Comparison of ENCODE assay signal across 8 cellular contexts in the genomic region with DNA sequence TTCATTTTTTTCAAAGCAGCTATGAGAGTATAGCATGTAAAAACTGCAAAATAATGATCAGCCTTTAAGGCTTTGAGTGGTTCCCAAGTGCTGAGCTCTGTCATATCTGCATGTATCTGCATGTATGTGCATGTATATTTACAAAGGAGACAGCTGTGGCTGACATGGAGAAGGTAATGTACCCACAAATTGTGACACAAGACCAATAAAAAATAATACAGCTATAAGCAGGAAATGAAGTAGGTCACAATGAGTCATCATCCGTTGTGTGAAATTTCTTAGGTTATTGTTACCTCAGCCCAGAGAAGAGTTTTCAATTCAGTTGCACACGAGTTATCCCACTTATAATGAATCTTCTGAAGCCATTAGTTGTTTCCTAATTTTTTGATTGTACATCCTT.
DNase-seq lines count a peak whose midpoint lies in the region; ATAC-seq and TF ChIP-seq lines count a peak whose summit lies in the region.

No MANE protein-coding gene starts in this region.

- H3K9ac ChIP-seq in fibroblast of lung (ENCODE audit: insufficient read depth, low read length) = no peak overlapping the region

- no peak overlapping the region for H3K4me2 ChIP-seq in fibroblast of lung (ENCODE audit: extremely low read depth, insufficient read depth, low read length)

- H3K27me3 Mint-ChIP-seq in CD14-positive monocyte (ENCODE audit: low read depth in 3 of 3) (peaks cover 0 to 7% (median 0%) of the 10 kb centered on the region in 3 donors), WTC11 (ENCODE audit: low read depth) (no peaks in the 10 kb centered on the region)

- POLR2A ChIA-PET in WTC11 (lab: Charles Lee) = no interaction called here

- H3K27ac ChIP-seq in SJSA1 = peak overlapping the region; percentile 45
- no peak overlapping the region for H3K27ac ChIP-seq in fibroblast of lung (ENCODE audit: insufficient read depth, low read length)
- no peak overlapping the region for H3K27ac ChIP-seq in aorta (ENCODE audit: low read depth in 1 of 2, low read length in 2 of 2)

- H3K9me3 ChIP-seq in SJSA1 (replicated peaks) = no peaks in the 10 kb centered on the region
- H3K9me3 ChIP-seq in fibroblast of lung (ENCODE audit: control insufficient read depth, insufficient read depth, low read depth, low read length) = no peaks in the 10 kb centered on the region
- no peaks in the 10 kb centered on the region for H3K9me3 ChIP-seq in aorta (ENCODE audit: control insufficient read depth, low read length)

- H3K4me3 Mint-ChIP-seq in CD14-positive monocyte (peak overlapping the region; percentile 39 to 56), WTC11 (no peak overlapping the region)

- H2AFZ ChIP-seq in fibroblast of lung (ENCODE audit: low read length) = no peak overlapping the region

- H3K36me3 ChIP-seq in SJSA1 (no peaks in the 10 kb centered on the region), fibroblast of lung (ENCODE audit: control insufficient read depth, insufficient read depth, low read length) (no peaks in the 10 kb centered on the region), aorta (ENCODE audit: control insufficient read depth in 1 of 2, insufficient read depth in 2 of 2, low read length in 1 of 2) (no peaks in the 10 kb centered on the region)

- H3K9me3 Mint-ChIP-seq in CD14-positive monocyte (peaks cover 0 to 2% (median 0%) of the 10 kb centered on the region in 7 donors), WTC11 (0 out of 2 replicates have a peak, but pooled peaks cover 2% of the 10 kb centered on the region)

- no peak for TF ChIP-seq CTCF in CD14-positive monocyte (IDR thresholded peaks at IDR 0.05)
- no peak for TF ChIP-seq CTCF in fibroblast of lung (conservative IDR thresholded peaks at IDR 0.05 in 1 of 2, IDR thresholded peaks at IDR 0.05 in 1 of 2; ENCODE audit: low read depth in 1 of 2, low read length in 2 of 2)
- TF ChIP-seq CTCF in WTC11 (IDR thresholded peaks at IDR 0.05) = no peak

- CTCF ChIA-PET in WTC11 (lab: Charles Lee) = no interaction called here

- DNase-seq in CD14-positive monocyte (ENCODE audit: low spot score) = no peak
- DNase-seq in H4 (ENCODE audit: low spot score) = peak; percentile 83
- peak in 1 of 2 experiments; percentile 38 for DNase-seq in SJSA1 (ENCODE audit: low read depth in 1 of 2, low spot score in 2 of 2)
- peak; percentile 21 to 73 for DNase-seq in fibroblast of lung (ENCODE audit: low read depth in 2 of 2)
- DNase-seq in aorta = no peak
- DNase-seq in WTC11 (ENCODE audit: low spot score) = no peak
- no peak for DNase-seq in NCI-H526 (lab: John Stamatoyannopoulos, UW)

- H3K4me1 Mint-ChIP-seq in CD14-positive monocyte = peaks cover 84% of the 10 kb centered on the region
- peaks cover 48% of the 10 kb centered on the region for H3K4me1 Mint-ChIP-seq in WTC11

- no peaks in the 10 kb centered on the region for H4K20me1 ChIP-seq in fibroblast of lung (ENCODE audit: control insufficient read depth, extremely low read depth, insufficient read depth, low read length)

- H3K4me3 ChIP-seq in SJSA1 (no peak overlapping the region), fibroblast of lung (replicated peaks in 1 of 4; ENCODE audit: control extremely low read depth in 1 of 4, insufficient read depth in 1 of 4, low read depth in 3 of 4, low read length in 4 of 4) (no peak overlapping the region), aorta (ENCODE audit: low read length in 2 of 2) (no peak overlapping the region)

- H3K4me1 ChIP-seq in SJSA1 (replicated peaks) (peaks cover 29% of the 10 kb centered on the region), fibroblast of lung (ENCODE audit: control insufficient read depth, extremely low read depth, insufficient read depth, low read length) (peaks cover 2% of the 10 kb centered on the region), aorta (ENCODE audit: control insufficient read depth in 1 of 2, insufficient read depth in 2 of 2, low read length in 2 of 2) (no peaks in the 10 kb centered on the region)

- ATAC-seq in aorta (ENCODE audit: low FRiP score) (peak; percentile 48), WTC11 (no peak), HG03520 (IDR thresholded peaks at IDR 0.05; ENCODE audit: unreplicated experiment) (no peak)

- peak overlapping the region; percentile 93 to 99 (median 98) for H3K27ac Mint-ChIP-seq in CD14-positive monocyte
- no peak overlapping the region; the same call in 1 of the 2 replicates for H3K27ac Mint-ChIP-seq in WTC11

- H3K36me3 Mint-ChIP-seq in CD14-positive monocyte (peaks cover 4 to 5% of the 10 kb centered on the region in 2 donors), WTC11 (no peaks in the 10 kb centered on the region)

- 73 to 78% methylated on average over 2 of the region's 2 CpGs for WGBS in aorta, 2 donors

- no peaks in the 10 kb centered on the region for H3K79me2 ChIP-seq in fibroblast of lung (ENCODE audit: control insufficient read depth, insufficient read depth, low read length)

- H3K27me3 ChIP-seq in SJSA1 (replicated peaks) (no peaks in the 10 kb centered on the region), fibroblast of lung (ENCODE audit: control insufficient read depth, insufficient read depth, low read length) (no peaks in the 10 kb centered on the region), aorta (ENCODE audit: control insufficient read depth in 1 of 2, insufficient read depth in 2 of 2, low read length in 1 of 2) (no peaks in the 10 kb centered on the region)

- intact Hi-C loops in CD14-positive monocyte (cut with micrococcal nuclease) = no loop called here
- intact Hi-C loops in aorta (cut with DNase I) = no loop called here

TF ChIP-seq in WTC11, 78 proteins besides CTCF, POLR2A, EP300 and RAD21:
- no peak for TF ChIP-seq TP53 (CRISPR knock-in tag; IDR thresholded peaks at IDR 0.05)
- no peak for TF ChIP-seq ELF4 (CRISPR knock-in tag; IDR thresholded peaks at IDR 0.05; ENCODE audit: low read depth)
- TF ChIP-seq MXD4 (CRISPR knock-in tag; IDR thresholded peaks at IDR 0.05; ENCODE audit: borderline replicate concordance) = no peak
- no peak for TF ChIP-seq FOXP1 (CRISPR knock-in tag; IDR thresholded peaks at IDR 0.05; ENCODE audit: borderline replicate concordance)
- TF ChIP-seq TEAD1 (CRISPR knock-in tag; IDR thresholded peaks at IDR 0.05) = no peak
- no peak for TF ChIP-seq SP1 (CRISPR knock-in tag; conservative IDR thresholded peaks at IDR 0.05)
- TF ChIP-seq, protein P1, sequence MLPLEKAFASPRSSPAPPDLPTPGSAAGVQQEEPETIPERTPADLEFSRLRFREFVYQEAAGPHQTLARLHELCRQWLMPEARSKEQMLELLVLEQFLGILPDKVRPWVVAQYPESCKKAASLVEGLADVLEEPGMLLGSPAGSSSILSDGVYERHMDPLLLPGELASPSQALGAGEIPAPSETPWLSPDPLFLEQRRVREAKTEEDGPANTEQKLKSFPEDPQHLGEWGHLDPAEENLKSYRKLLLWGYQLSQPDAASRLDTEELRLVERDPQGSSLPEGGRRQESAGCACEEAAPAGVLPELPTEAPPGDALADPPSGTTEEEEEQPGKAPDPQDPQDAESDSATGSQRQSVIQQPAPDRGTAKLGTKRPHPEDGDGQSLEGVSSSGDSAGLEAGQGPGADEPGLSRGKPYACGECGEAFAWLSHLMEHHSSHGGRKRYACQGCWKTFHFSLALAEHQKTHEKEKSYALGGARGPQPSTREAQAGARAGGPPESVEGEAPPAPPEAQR (CRISPR knock-in tag; IDR thresholded peaks at IDR 0.05) = no peak
- no peak for TF ChIP-seq EMX1 (CRISPR knock-in tag; IDR thresholded peaks at IDR 0.05)
- TF ChIP-seq, protein P2, sequence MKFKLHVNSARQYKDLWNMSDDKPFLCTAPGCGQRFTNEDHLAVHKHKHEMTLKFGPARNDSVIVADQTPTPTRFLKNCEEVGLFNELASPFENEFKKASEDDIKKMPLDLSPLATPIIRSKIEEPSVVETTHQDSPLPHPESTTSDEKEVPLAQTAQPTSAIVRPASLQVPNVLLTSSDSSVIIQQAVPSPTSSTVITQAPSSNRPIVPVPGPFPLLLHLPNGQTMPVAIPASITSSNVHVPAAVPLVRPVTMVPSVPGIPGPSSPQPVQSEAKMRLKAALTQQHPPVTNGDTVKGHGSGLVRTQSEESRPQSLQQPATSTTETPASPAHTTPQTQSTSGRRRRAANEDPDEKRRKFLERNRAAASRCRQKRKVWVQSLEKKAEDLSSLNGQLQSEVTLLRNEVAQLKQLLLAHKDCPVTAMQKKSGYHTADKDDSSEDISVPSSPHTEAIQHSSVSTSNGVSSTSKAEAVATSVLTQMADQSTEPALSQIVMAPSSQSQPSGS (CRISPR knock-in tag; IDR thresholded peaks at IDR 0.05; ENCODE audit: borderline replicate concordance, low read depth) = no peak
- TF ChIP-seq, protein P3, sequence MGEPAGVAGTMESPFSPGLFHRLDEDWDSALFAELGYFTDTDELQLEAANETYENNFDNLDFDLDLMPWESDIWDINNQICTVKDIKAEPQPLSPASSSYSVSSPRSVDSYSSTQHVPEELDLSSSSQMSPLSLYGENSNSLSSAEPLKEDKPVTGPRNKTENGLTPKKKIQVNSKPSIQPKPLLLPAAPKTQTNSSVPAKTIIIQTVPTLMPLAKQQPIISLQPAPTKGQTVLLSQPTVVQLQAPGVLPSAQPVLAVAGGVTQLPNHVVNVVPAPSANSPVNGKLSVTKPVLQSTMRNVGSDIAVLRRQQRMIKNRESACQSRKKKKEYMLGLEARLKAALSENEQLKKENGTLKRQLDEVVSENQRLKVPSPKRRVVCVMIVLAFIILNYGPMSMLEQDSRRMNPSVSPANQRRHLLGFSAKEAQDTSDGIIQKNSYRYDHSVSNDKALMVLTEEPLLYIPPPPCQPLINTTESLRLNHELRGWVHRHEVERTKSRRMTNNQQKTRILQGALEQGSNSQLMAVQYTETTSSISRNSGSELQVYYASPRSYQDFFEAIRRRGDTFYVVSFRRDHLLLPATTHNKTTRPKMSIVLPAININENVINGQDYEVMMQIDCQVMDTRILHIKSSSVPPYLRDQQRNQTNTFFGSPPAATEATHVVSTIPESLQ (CRISPR knock-in tag; IDR thresholded peaks at IDR 0.05) = no peak
- TF ChIP-seq, protein P4, sequence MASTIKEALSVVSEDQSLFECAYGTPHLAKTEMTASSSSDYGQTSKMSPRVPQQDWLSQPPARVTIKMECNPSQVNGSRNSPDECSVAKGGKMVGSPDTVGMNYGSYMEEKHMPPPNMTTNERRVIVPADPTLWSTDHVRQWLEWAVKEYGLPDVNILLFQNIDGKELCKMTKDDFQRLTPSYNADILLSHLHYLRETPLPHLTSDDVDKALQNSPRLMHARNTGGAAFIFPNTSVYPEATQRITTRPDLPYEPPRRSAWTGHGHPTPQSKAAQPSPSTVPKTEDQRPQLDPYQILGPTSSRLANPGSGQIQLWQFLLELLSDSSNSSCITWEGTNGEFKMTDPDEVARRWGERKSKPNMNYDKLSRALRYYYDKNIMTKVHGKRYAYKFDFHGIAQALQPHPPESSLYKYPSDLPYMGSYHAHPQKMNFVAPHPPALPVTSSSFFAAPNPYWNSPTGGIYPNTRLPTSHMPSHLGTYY (CRISPR knock-in tag; IDR thresholded peaks at IDR 0.05) = no peak
- no peak for TF ChIP-seq JUN (CRISPR knock-in tag; IDR thresholded peaks at IDR 0.05)
- TF ChIP-seq ZNF138 (CRISPR knock-in tag; conservative IDR thresholded peaks at IDR 0.05) = no peak
- no peak for TF ChIP-seq CBFB (CRISPR knock-in tag; IDR thresholded peaks at IDR 0.05; ENCODE audit: low read depth)
- no peak for TF ChIP-seq CREM (CRISPR knock-in tag; IDR thresholded peaks at IDR 0.05)
- no peak for TF ChIP-seq FOXK1 (CRISPR knock-in tag; IDR thresholded peaks at IDR 0.05)

Comparison
In these comparisons a context has a peak if more than half of its experiments do, and no peak if none do; other contexts are left out.
1. DNase-seq: peak in H4 (single experiment) and fibroblast of lung (2 of 2); none in CD14-positive monocyte (single experiment), aorta (0 of 2), WTC11 (single experiment) and NCI-H526 (0 of 2).